ENCODE assay signal across 9 cellular contexts in genomic region chr1:62686822-62687221, GRCh38. TPM values are rescaled to one million over a fixed set of nuclear protein-coding genes. Genes with fewer than 3 reads are reported as not detected.
DNase-seq lines count a peak whose midpoint lies in the region; ATAC-seq and TF ChIP-seq lines count a peak whose summit lies in the region.
"Had no signal": no experiment of that assay in that cellular context is flagged by ENCODE, and none has a peak within 500 bp of the region (broad histone marks: within the 10 kb centered on the region; RNA-seq: fewer than 3 reads in every experiment).

No MANE protein-coding gene starts in this region.

- H3K27me3 Mint-ChIP-seq in activated CD4-positive, alpha-beta T cell treated with anti-CD3 and anti-CD28 coated beads, Interleukin-2, amount 10 ng/mL, durations not matched to agents 7 days and 5 days: no peaks in the 10 kb centered on the region

- H3K4me1 Mint-ChIP-seq in activated CD4-positive, alpha-beta T cell treated with anti-CD3 and anti-CD28 coated beads, Interleukin-2, amount 10 ng/mL, durations not matched to agents 7 days and 5 days: peaks cover 18% of the 10 kb centered on the region

- H3K27ac ChIP-seq in WERI-Rb-1 (no peak overlapping the region), smooth muscle cell (ENCODE audit: low read depth) (no peak overlapping the region)

- H3K36me3 ChIP-seq in WERI-Rb-1: no peaks in the 10 kb centered on the region; the same call in 1 of the 2 replicates
- H3K36me3 ChIP-seq in smooth muscle cell (ENCODE audit: low read depth): no peaks in the 10 kb centered on the region

- peak overlapping the region; percentile 80 for H3K4me3 Mint-ChIP-seq in activated CD4-positive, alpha-beta T cell treated with anti-CD3 and anti-CD28 coated beads, Interleukin-2, amount 10 ng/mL, durations not matched to agents 7 days and 5 days

- H3K27me3 ChIP-seq in WERI-Rb-1 (ENCODE audit: insufficient read depth, low read depth, severe bottlenecking) (no peaks in the 10 kb centered on the region), smooth muscle cell (ENCODE audit: low read depth) (no peaks in the 10 kb centered on the region)

- H3K4me2 ChIP-seq in smooth muscle cell: peak overlapping the region; percentile 87

- TF ChIP-seq CTCF in WERI-Rb-1 (IDR thresholded peaks at IDR 0.05; ENCODE audit: low read depth, low read length) (no peak), fibroblast of the aortic adventitia (IDR thresholded peaks at IDR 0.05; ENCODE audit: insufficient read depth, low read length) (no peak), smooth muscle cell (IDR thresholded peaks at IDR 0.05; ENCODE audit: borderline replicate concordance, insufficient read depth, poor library complexity, severe bottlenecking) (no peak)

- peaks cover 24% of the 10 kb centered on the region for H3K4me1 ChIP-seq in smooth muscle cell (ENCODE audit: low read depth)

- H3K4me3 ChIP-seq in WERI-Rb-1 (ENCODE audit: low read depth, low read length) (peak overlapping the region; percentile 77), fibroblast of the aortic adventitia (ENCODE audit: low read depth, low read length) (peak overlapping the region; percentile 76), smooth muscle cell (peak overlapping the region; percentile 77)

- 88% methylated on average over 7 of the region's 7 CpGs for WGBS in smooth muscle cell (ENCODE audit: low lambda C conversion rate)

- peaks cover 55% of the 10 kb centered on the region for H3K79me2 ChIP-seq in smooth muscle cell (ENCODE audit: low read depth)

- no peak for ATAC-seq in GM19467 (IDR thresholded peaks at IDR 0.05; ENCODE audit: unreplicated experiment)
- no peak for ATAC-seq in HG02798 (IDR thresholded peaks at IDR 0.05; ENCODE audit: poor library complexity, unreplicated experiment)

- no peaks in the 10 kb centered on the region for H3K9me3 Mint-ChIP-seq in activated CD4-positive, alpha-beta T cell treated with anti-CD3 and anti-CD28 coated beads, Interleukin-2, amount 10 ng/mL, durations not matched to agents 7 days and 5 days

- H3K9ac ChIP-seq in smooth muscle cell (ENCODE audit: low read depth): no peak overlapping the region

- H3K36me3 Mint-ChIP-seq in activated CD4-positive, alpha-beta T cell treated with anti-CD3 and anti-CD28 coated beads, Interleukin-2, amount 10 ng/mL, durations not matched to agents 7 days and 5 days (ENCODE audit: low read depth): no peaks in the 10 kb centered on the region

- CTCF ChIA-PET in activated CD4-positive, alpha-beta T cell treated with anti-CD3 and anti-CD28 coated beads, Interleukin-2, amount 10 ng/mL, durations not matched to agents 7 days and 5 days (lab: Charles Lee): no interaction called here

- H4K20me1 ChIP-seq in smooth muscle cell (ENCODE audit: low read depth): peaks cover 44% of the 10 kb centered on the region

- H3K27ac Mint-ChIP-seq in activated CD4-positive, alpha-beta T cell treated with anti-CD3 and anti-CD28 coated beads, Interleukin-2, amount 10 ng/mL, durations not matched to agents 7 days and 5 days: peak overlapping the region; percentile 84

- H2AFZ ChIP-seq in smooth muscle cell (ENCODE audit: low read depth): no peak overlapping the region

- DNase-seq in activated CD4-positive, alpha-beta T cell treated with anti-CD3 and anti-CD28 coated beads, Interleukin-2, amount 10 ng/mL, durations not matched to agents 7 days and 5 days: no peak
- DNase-seq in activated CD4-positive, alpha-beta T cell treated with anti-CD3 and anti-CD28 coated beads for 1 hour: no peak
- DNase-seq in WERI-Rb-1: no peak
- no peak for DNase-seq in fibroblast of the aortic adventitia (ENCODE audit: low read depth)
- no peak for DNase-seq in smooth muscle cell (lab: John Stamatoyannopoulos, UW; ENCODE audit: unreplicated experiment)
- DNase-seq in ureter (ENCODE audit: low spot score): no peak
- DNase-seq: cortex of kidney had no signal

- no peaks in the 10 kb centered on the region for H3K9me3 ChIP-seq in WERI-Rb-1 (ENCODE audit: severe bottlenecking)
- no peaks in the 10 kb centered on the region for H3K9me3 ChIP-seq in smooth muscle cell (replicated peaks; ENCODE audit: low read depth)

- H3F3A ChIP-seq in smooth muscle cell (ENCODE audit: low read depth): peaks cover 5% of the 10 kb centered on the region

- POLR2A ChIA-PET in activated CD4-positive, alpha-beta T cell treated with anti-CD3 and anti-CD28 coated beads, Interleukin-2, amount 10 ng/mL, durations not matched to agents 7 days and 5 days (lab: Charles Lee): no interaction called here

RNA-seq across cellular contexts. Expression of gene DOCK7, which starts 1.4 kb away (rescaled TPM):
- total RNA-seq in activated CD4-positive, alpha-beta T cell treated with anti-CD3 and anti-CD28 coated beads, Interleukin-2, amount 10 ng/mL, durations not matched to agents 7 days and 5 days: 1 to 10 TPM; 5.0 to 7.5 TPM
- total RNA-seq in fibroblast of the aortic adventitia (ENCODE audit: low replicate concordance) (110 and 142 TPM in 2 replicates), smooth muscle cell (57.1 and 81.3 TPM in 2 replicates), ureter (61.4 TPM)
- 19.6 and 25.4 TPM in 2 replicates for polyA plus RNA-seq in smooth muscle cell
